Comparison of ENCODE assay signal across 15 cellular contexts in the genomic region with DNA sequence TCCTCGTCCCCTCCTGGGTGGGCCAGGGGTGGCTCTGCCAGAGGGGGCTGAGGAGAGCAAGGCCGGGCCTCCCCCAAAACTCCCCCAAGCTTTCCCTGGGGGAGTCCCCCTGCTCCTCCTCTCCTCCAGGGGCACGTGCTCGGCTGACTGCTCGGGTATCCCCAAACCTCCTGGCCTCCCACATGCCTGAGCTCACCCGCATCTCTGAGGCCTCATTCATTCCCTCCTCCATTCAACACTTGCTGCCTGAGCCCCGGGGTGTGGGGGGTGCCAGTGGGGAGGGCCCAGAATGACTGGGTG.
DNase-seq lines count a peak whose midpoint lies in the region; ATAC-seq and TF ChIP-seq lines count a peak whose summit lies in the region.
"Had no signal": no experiment of that assay in that cellular context is flagged by ENCODE, and none has a peak within 500 bp of the region (broad histone marks: within the 10 kb centered on the region; RNA-seq: fewer than 3 reads in every experiment).

No MANE protein-coding gene starts in this region.

- H3K9me3 Mint-ChIP-seq in stimulated activated naive CD8-positive, alpha-beta T cell treated with anti-CD3 and anti-CD28 coated beads, Interleukin-15, amount 100 ng/mL, for 72 hours, result no peaks in the 10 kb centered on the region
- H3K9me3 Mint-ChIP-seq: CD8-positive, alpha-beta memory T cell; HFFc6 had no signal

- H3K79me1 ChIP-seq in neuronal stem cell (ENCODE audit: low read depth, low read length), result no peaks in the 10 kb centered on the region

- no peak overlapping the region for H3K23ac ChIP-seq in neuronal stem cell (ENCODE audit: low read depth, low read length, poor library complexity)

- H3K27ac ChIP-seq in WERI-Rb-1 (peak overlapping the region; percentile 82; the same call in 1 of the 2 replicates), neuronal stem cell (replicated peaks; ENCODE audit: low read length) (no peak overlapping the region)
- H3K27ac ChIP-seq: 22Rv1 had no signal

- peak overlapping the region; percentile 57 for H2AFZ ChIP-seq in neuronal stem cell (ENCODE audit: low read length)

- no peak overlapping the region for H3K4me2 ChIP-seq in neuronal stem cell (ENCODE audit: insufficient read depth, low read length, poor library complexity, severe bottlenecking)

- H3K4me1 Mint-ChIP-seq in stimulated activated naive CD8-positive, alpha-beta T cell treated with anti-CD3 and anti-CD28 coated beads, Interleukin-15, amount 100 ng/mL, for 72 hours, result no peaks in the 10 kb centered on the region
- H3K4me1 Mint-ChIP-seq: CD8-positive, alpha-beta memory T cell had no signal

- H3K4me3 ChIP-seq in WERI-Rb-1 (ENCODE audit: low read depth, low read length) (no peak overlapping the region), neuronal stem cell (ENCODE audit: low read length in 2 of 2) (no peak overlapping the region)

- H3K36me3 ChIP-seq in WERI-Rb-1, result peaks cover under 1% of the 10 kb centered on the region; the same call in 1 of the 2 replicates
- H3K36me3 ChIP-seq in neuronal stem cell (replicated peaks in 1 of 2; ENCODE audit: control insufficient read depth in 2 of 2, insufficient read depth in 2 of 2, low read length in 2 of 2), result no peaks in the 10 kb centered on the region

- peak overlapping the region in 1 of 2 donors; percentile 33 for H3K27ac Mint-ChIP-seq in stimulated activated naive CD8-positive, alpha-beta T cell treated with anti-CD3 and anti-CD28 coated beads, Interleukin-15, amount 100 ng/mL, for 72 hours
- H3K27ac Mint-ChIP-seq: CD8-positive, alpha-beta memory T cell; HFFc6 had no signal

- no peaks in the 10 kb centered on the region for H3K27me3 Mint-ChIP-seq in stimulated activated naive CD8-positive, alpha-beta T cell treated with anti-CD3 and anti-CD28 coated beads, Interleukin-15, amount 100 ng/mL, for 72 hours

- H3K9me3 ChIP-seq in WERI-Rb-1 (ENCODE audit: severe bottlenecking) (no peaks in the 10 kb centered on the region), neuronal stem cell (replicated peaks in 1 of 2; ENCODE audit: control insufficient read depth in 2 of 2, insufficient read depth in 1 of 2, low read depth in 1 of 2, low read length in 2 of 2) (peaks cover 0 to 2% of the 10 kb centered on the region in 2 donors)
- H3K9me3 ChIP-seq: Caco-2 had no signal

- H3K9ac ChIP-seq in neuronal stem cell (ENCODE audit: low read depth, low read length, poor library complexity), result no peak overlapping the region

- H3K4me1 ChIP-seq in neuronal stem cell (ENCODE audit: control insufficient read depth in 2 of 2, insufficient read depth in 1 of 2, low read depth in 1 of 2, low read length in 2 of 2), result peaks cover 29 to 30% of the 10 kb centered on the region in 2 donors
- H3K4me1 ChIP-seq: Caco-2 had no signal

- peak overlapping the region; percentile 67 for H2BK5ac ChIP-seq in neuronal stem cell (ENCODE audit: low read length)

- peak overlapping the region; percentile 91 for H3K18ac ChIP-seq in neuronal stem cell (ENCODE audit: low read length)

- WGBS in neuronal stem cell (ENCODE audit: extremely low coverage in 2 of 2, insufficient read length in 2 of 2, insufficient replicate concordance in 1 of 2), 2 donors, result no CpG with 5 or more reads among the region's 7 CpGs

- H3K4me3 Mint-ChIP-seq in stimulated activated naive CD8-positive, alpha-beta T cell treated with anti-CD3 and anti-CD28 coated beads, Interleukin-15, amount 100 ng/mL, for 72 hours, result no peak overlapping the region
- H3K4me3 Mint-ChIP-seq: CD8-positive, alpha-beta memory T cell; HFFc6 had no signal

- peak overlapping the region; percentile 95 for H2BK15ac ChIP-seq in neuronal stem cell (ENCODE audit: low read length)

- H2AK5ac ChIP-seq in neuronal stem cell (ENCODE audit: low read depth, low read length), result peak overlapping the region; percentile 99

- H2BK120ac ChIP-seq in neuronal stem cell (ENCODE audit: low read depth, low read length), result no peak overlapping the region

- no peak overlapping the region for H4K91ac ChIP-seq in neuronal stem cell (ENCODE audit: low read depth, low read length, poor library complexity)

- H3K14ac ChIP-seq in neuronal stem cell (ENCODE audit: low read length), result no peak overlapping the region

- TF ChIP-seq CTCF in WERI-Rb-1 (IDR thresholded peaks at IDR 0.05; ENCODE audit: low read depth, low read length), result no peak

- no peak overlapping the region for H3K4ac ChIP-seq in neuronal stem cell (ENCODE audit: low read length)

- peak; percentile 33 for ATAC-seq in stimulated activated naive CD8-positive, alpha-beta T cell treated with anti-CD3 and anti-CD28 coated beads, Interleukin-15, amount 100 ng/mL, for 72 hours
- ATAC-seq in stimulated activated naive CD8-positive, alpha-beta T cell treated with anti-CD3 and anti-CD28 coated beads, Interleukin-15, Interleukin-2, amounts not matched to agents 100 U/mL and 50 U/mL, for 24 hours, result no peak
- ATAC-seq: HepG2 had no signal

- DNase-seq in stimulated activated naive CD8-positive, alpha-beta T cell treated with anti-CD3 and anti-CD28 coated beads, Interleukin-15, amount 100 ng/mL, for 72 hours, result no peak
- DNase-seq in stimulated activated naive CD8-positive, alpha-beta T cell treated with anti-CD3 and anti-CD28 coated beads, Interleukin-15, Interleukin-2, amounts not matched to agents 100 U/mL and 50 U/mL, for 24 hours, result no peak
- DNase-seq in WERI-Rb-1 (no peak), neuronal stem cell (ENCODE audit: low spot score) (no peak), amniotic stem cell (lab: John Stamatoyannopoulos, UW) (no peak), HPDE6-E6E7 (ENCODE audit: extremely low spot score) (no peak), NCI-H1417 (lab: John Stamatoyannopoulos, UW) (no peak)
- DNase-seq: Caco-2; CD8-positive, alpha-beta memory T cell; DND-41; GDM1; HCEC 1CT; HFFc6 had no signal

- H3K27me3 ChIP-seq in WERI-Rb-1 (ENCODE audit: insufficient read depth, low read depth, severe bottlenecking) (no peaks in the 10 kb centered on the region), neuronal stem cell (ENCODE audit: control insufficient read depth in 3 of 3, insufficient read depth in 3 of 3, low read depth in 1 of 3, low read length in 3 of 3) (peaks cover 0 to 7% (median 0%) of the 10 kb centered on the region in 3 experiments)

- no peak overlapping the region for H2BK12ac ChIP-seq in neuronal stem cell (ENCODE audit: low read length)

- no peak overlapping the region for H4K8ac ChIP-seq in neuronal stem cell (ENCODE audit: low read depth, low read length)
